ENCODE assay signal across 1 cellular context in the genomic region with DNA sequence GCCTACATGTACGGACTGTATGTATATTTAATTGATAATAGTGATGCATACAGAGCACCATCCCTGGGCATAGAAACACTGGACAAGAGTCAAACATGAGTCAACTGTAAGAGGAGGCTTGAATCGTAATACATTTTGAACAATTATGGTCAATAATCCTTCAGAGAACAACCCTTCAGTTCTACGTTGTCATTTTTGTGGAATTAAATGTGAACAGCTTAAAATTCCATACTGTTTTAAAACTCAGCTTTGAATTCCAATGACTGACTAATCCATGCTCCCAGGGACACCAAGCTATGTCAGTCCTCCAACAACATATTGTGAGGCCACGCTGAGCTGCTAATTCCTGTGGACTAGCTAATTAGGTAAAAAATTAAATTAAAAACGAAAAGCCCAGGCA.
TF ChIP-seq lines count a peak whose summit lies in the region.

No MANE protein-coding gene starts in this region.

TF ChIP-seq in endothelial cell of umbilical vein, 7 proteins besides CTCF, POLR2A, EP300 and RAD21:
- TF ChIP-seq EZH2 (IDR thresholded peaks at IDR 0.05; ENCODE audit: borderline replicate concordance, low read depth, low read length, severe bottlenecking) (no peak), MYC (IDR thresholded peaks at IDR 0.05; ENCODE audit: low read depth, low read length) (no peak), GATA2 (IDR thresholded peaks at IDR 0.05; ENCODE audit: insufficient read depth, insufficient read length, low read depth, low read length) (no peak), MAX (IDR thresholded peaks at IDR 0.05; ENCODE audit: insufficient read depth, insufficient read length) (no peak), FOS (IDR thresholded peaks at IDR 0.05; ENCODE audit: borderline replicate concordance, insufficient read depth, low read length) (no peak), POLR2AphosphoS5 (IDR thresholded peaks at IDR 0.05; ENCODE audit: insufficient read depth, low read depth, low read length) (no peak), JUN (IDR thresholded peaks at IDR 0.05; ENCODE audit: borderline replicate concordance, insufficient read depth, insufficient read length, low read depth) (no peak)
